ENCODE assay signal across 28 cellular contexts in genomic region chr10:60298408-60299389, GRCh38.
DNase-seq lines count a peak whose midpoint lies in the region; ATAC-seq, FAIRE-seq and TF ChIP-seq lines count a peak whose summit lies in the region.
"Had no signal": no experiment of that assay in that cellular context is flagged by ENCODE, and none has a peak within 500 bp of the region (broad histone marks: within the 10 kb centered on the region; RNA-seq: fewer than 3 reads in every experiment).

No MANE protein-coding gene starts in this region.

- no peaks in the 10 kb centered on the region for H3K4me1 Mint-ChIP-seq in activated T-helper 1 cell treated with anti-CD3 and anti-CD28 coated beads, Interleukin-12 subunit alpha, Interleukin-12 subunit beta, Interleukin-2, Interleukin-4 antibody, amounts not matched to agents 30 ng/mL and 10 ng/mL and 1 ng/mL, durations not matched to agents 14 hours and 24 hours and 36 hours (ENCODE audit: low read depth)
- H3K4me1 Mint-ChIP-seq: activated B cell treated with CpG ODN at 0.5 μM for 24 hours; activated CD4-positive, alpha-beta T cell treated with anti-CD3 and anti-CD28 coated beads, Interleukin-2, amount 10 ng/mL, durations not matched to agents 7 days and 5 days; immature natural killer cell had no signal

- intact Hi-C loops in esophagus muscularis mucosa (cut with DNase I) = no loop called here
- intact Hi-C loops in pancreas (cut with DNase I) = no loop called here
- intact Hi-C loops in activated T-helper 1 cell treated with anti-CD3 and anti-CD28 coated beads, Interleukin-12 subunit alpha, Interleukin-12 subunit beta, Interleukin-2, Interleukin-4 antibody, amounts not matched to agents 30 ng/mL and 10 ng/mL and 1 ng/mL, durations not matched to agents 14 hours and 24 hours and 36 hours (cut with micrococcal nuclease) = no loop called here

- no peak for TF ChIP-seq CTCF in esophagus muscularis mucosa (IDR thresholded peaks at IDR 0.05)
- TF ChIP-seq CTCF in pancreas (IDR thresholded peaks at IDR 0.05) = no peak

- TF ChIP-seq POLR2A in H54 (IDR thresholded peaks at IDR 0.05; ENCODE audit: low read depth, low read length) (no peak), esophagus muscularis mucosa (IDR thresholded peaks at IDR 0.05; ENCODE audit: low read depth) (no peak)

- H3K4me3 Mint-ChIP-seq in activated T-helper 1 cell treated with anti-CD3 and anti-CD28 coated beads, Interleukin-12 subunit alpha, Interleukin-12 subunit beta, Interleukin-2, Interleukin-4 antibody, amounts not matched to agents 30 ng/mL and 10 ng/mL and 1 ng/mL, durations not matched to agents 14 hours and 24 hours and 36 hours = no peak overlapping the region
- H3K4me3 Mint-ChIP-seq: activated B cell treated with CpG ODN at 0.5 μM for 24 hours; activated CD4-positive, alpha-beta T cell treated with anti-CD3 and anti-CD28 coated beads, Interleukin-2, amount 10 ng/mL, durations not matched to agents 7 days and 5 days; activated naive CD8-positive, alpha-beta T cell; endodermal cell; immature natural killer cell had no signal

- no peaks in the 10 kb centered on the region for H3K36me3 Mint-ChIP-seq in activated T-helper 1 cell treated with anti-CD3 and anti-CD28 coated beads, Interleukin-12 subunit alpha, Interleukin-12 subunit beta, Interleukin-2, Interleukin-4 antibody, amounts not matched to agents 30 ng/mL and 10 ng/mL and 1 ng/mL, durations not matched to agents 14 hours and 24 hours and 36 hours (ENCODE audit: low read depth)
- H3K36me3 Mint-ChIP-seq: activated naive CD8-positive, alpha-beta T cell; immature natural killer cell had no signal

- no peak for TF ChIP-seq EP300 in esophagus muscularis mucosa (IDR thresholded peaks at IDR 0.05)

- no peak for ATAC-seq in pancreas
- ATAC-seq: HCT116, sciatic nerve had no signal

- H3K9me3 ChIP-seq in esophagus muscularis mucosa = no peaks in the 10 kb centered on the region
- H3K9me3 ChIP-seq in pancreas = no peaks in the 10 kb centered on the region
- H3K9me3 ChIP-seq: SJSA1, tibial artery had no signal

- H3K27me3 ChIP-seq in esophagus muscularis mucosa (no peaks in the 10 kb centered on the region), pancreas (no peaks in the 10 kb centered on the region)
- H3K27me3 ChIP-seq: SJSA1, tibial artery had no signal

- no peaks in the 10 kb centered on the region for H3K9me3 Mint-ChIP-seq in activated T-helper 1 cell treated with anti-CD3 and anti-CD28 coated beads, Interleukin-12 subunit alpha, Interleukin-12 subunit beta, Interleukin-2, Interleukin-4 antibody, amounts not matched to agents 30 ng/mL and 10 ng/mL and 1 ng/mL, durations not matched to agents 14 hours and 24 hours and 36 hours
- H3K9me3 Mint-ChIP-seq: activated B cell treated with CpG ODN at 0.5 μM for 24 hours; activated CD4-positive, alpha-beta T cell treated with anti-CD3 and anti-CD28 coated beads, Interleukin-2, amount 10 ng/mL, durations not matched to agents 7 days and 5 days; endodermal cell; immature natural killer cell had no signal

- DNase-seq in DMS 273 (lab: John Stamatoyannopoulos, UW; ENCODE audit: unreplicated experiment) (peak; percentile 47), H54 (ENCODE audit: insufficient read length, low spot score) (no peak), esophagus muscularis mucosa (ENCODE audit: extremely low spot score) (no peak), pancreas (no peak), NCI-H1436 (lab: John Stamatoyannopoulos, UW) (no peak), RPMI8226 (no peak)
- DNase-seq in activated T-helper 1 cell treated with anti-CD3 and anti-CD28 coated beads, Interleukin-12 subunit alpha, Interleukin-12 subunit beta, Interleukin-2, Interleukin-4 antibody, amounts not matched to agents 30 ng/mL and 10 ng/mL and 1 ng/mL, durations not matched to agents 14 hours and 24 hours and 36 hours (ENCODE audit: low spot score) = no peak
- DNase-seq: activated B cell treated with CpG ODN at 0.5 μM for 24 hours; activated CD4-positive, alpha-beta T cell treated with anti-CD3 and anti-CD28 coated beads, Interleukin-2, amount 10 ng/mL, durations not matched to agents 7 days and 5 days; activated effector memory CD4-positive, alpha-beta T cell treated with anti-CD3 and anti-CD28 coated beads, Interleukin-2, amount 50 U/mL, for 16 hours; activated T-cell treated with anti-CD3 and anti-CD28 coated beads, Interleukin-2, amount 50 U/mL, for 1 hour; dermis blood vessel endothelial cell; endodermal cell; immature natural killer cell; KG1; mesendoderm; NCI-H1105; NCI-H2029 treated with DMSO at 0.1 percent for 48 hours; NCI-H345; NCI-H82; stimulated activated CD4-positive, alpha-beta T cell treated with anti-CD3 and anti-CD28 coated beads, Interleukin-4, amount 100 ng/mL, for 24 hours; tibial artery had no signal

- no peaks in the 10 kb centered on the region for H3K4me1 ChIP-seq in esophagus muscularis mucosa
- peaks cover 0 to 7% (median 0%) of the 10 kb centered on the region in 3 donors for H3K4me1 ChIP-seq in pancreas
- H3K4me1 ChIP-seq: tibial artery had no signal

- 82% methylated on average over 9 of the region's 9 CpGs for WGBS in esophagus muscularis mucosa
- whole genome bisulfite sequencing in pancreas, 2 donors = 85 to 86% methylated on average over 9 of the region's 9 CpGs

- H3K4me3 ChIP-seq in esophagus muscularis mucosa = peak overlapping the region; percentile 0 to 31 (median 24)
- H3K4me3 ChIP-seq in pancreas = no peak overlapping the region
- H3K4me3 ChIP-seq: SJSA1 had no signal

- H3K36me3 ChIP-seq in esophagus muscularis mucosa (no peaks in the 10 kb centered on the region), pancreas (no peaks in the 10 kb centered on the region)
- H3K36me3 ChIP-seq: SJSA1, tibial artery had no signal

- no peaks in the 10 kb centered on the region for H3K27me3 Mint-ChIP-seq in activated T-helper 1 cell treated with anti-CD3 and anti-CD28 coated beads, Interleukin-12 subunit alpha, Interleukin-12 subunit beta, Interleukin-2, Interleukin-4 antibody, amounts not matched to agents 30 ng/mL and 10 ng/mL and 1 ng/mL, durations not matched to agents 14 hours and 24 hours and 36 hours (ENCODE audit: insufficient read depth)
- H3K27me3 Mint-ChIP-seq: activated B cell treated with CpG ODN at 0.5 μM for 24 hours; activated CD4-positive, alpha-beta T cell treated with anti-CD3 and anti-CD28 coated beads, Interleukin-2, amount 10 ng/mL, durations not matched to agents 7 days and 5 days had no signal

- no peak overlapping the region for H3K27ac Mint-ChIP-seq in activated T-helper 1 cell treated with anti-CD3 and anti-CD28 coated beads, Interleukin-12 subunit alpha, Interleukin-12 subunit beta, Interleukin-2, Interleukin-4 antibody, amounts not matched to agents 30 ng/mL and 10 ng/mL and 1 ng/mL, durations not matched to agents 14 hours and 24 hours and 36 hours
- H3K27ac Mint-ChIP-seq: activated B cell treated with CpG ODN at 0.5 μM for 24 hours; activated CD4-positive, alpha-beta T cell treated with anti-CD3 and anti-CD28 coated beads, Interleukin-2, amount 10 ng/mL, durations not matched to agents 7 days and 5 days; activated naive CD8-positive, alpha-beta T cell; endodermal cell; immature natural killer cell had no signal

- peak; percentile 79 for FAIRE-seq in H54 (lab: Jason Lieb, UNC)
- FAIRE-seq in pancreas (lab: Jason Lieb, UNC) = peak; percentile 9
- FAIRE-seq: GM12892 had no signal

- H3K27ac ChIP-seq in esophagus muscularis mucosa (replicated peaks in 1 of 4) (peak overlapping the region in 1 of 4 donors; percentile 53), pancreas (no peak overlapping the region)
- H3K27ac ChIP-seq: HL-60, SJSA1, tibial artery had no signal

Comparison
In these comparisons a context has a peak if more than half of its experiments do, and no peak if none do; other contexts are left out.
1. H3K4me3 ChIP-seq: peak in esophagus muscularis mucosa (4 of 4); none in pancreas (0 of 4).